ENCODE assay signal across 1 cellular context in the genomic region with DNA sequence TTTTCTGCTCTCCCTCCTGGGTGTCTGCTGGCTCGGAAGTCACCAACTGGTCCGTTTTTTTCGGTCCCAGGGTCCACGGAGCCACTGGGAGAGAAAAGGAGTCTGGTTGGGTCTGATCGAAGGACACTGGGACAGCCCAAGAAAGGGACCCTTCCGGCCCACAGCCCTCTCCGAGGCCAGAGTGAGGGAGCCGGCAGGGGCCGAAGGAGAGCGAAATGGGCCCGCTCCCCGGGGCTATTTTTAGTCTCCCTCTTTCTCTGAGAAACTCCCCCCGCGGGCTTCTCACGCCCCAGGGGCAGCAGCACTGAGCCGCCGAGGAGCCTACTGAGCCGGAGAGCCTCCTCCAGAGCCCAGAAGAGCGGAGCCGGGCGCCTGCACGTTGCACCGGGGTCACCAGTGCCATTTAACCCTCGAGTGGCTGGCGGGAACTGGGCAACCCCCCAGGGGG.
TF ChIP-seq lines count a peak whose summit lies in the region.

No MANE protein-coding gene starts in this region.

TF ChIP-seq in WTC11, 78 proteins besides CTCF, POLR2A, EP300 and RAD21 (continued from another document):
- TF ChIP-seq, protein P1, sequence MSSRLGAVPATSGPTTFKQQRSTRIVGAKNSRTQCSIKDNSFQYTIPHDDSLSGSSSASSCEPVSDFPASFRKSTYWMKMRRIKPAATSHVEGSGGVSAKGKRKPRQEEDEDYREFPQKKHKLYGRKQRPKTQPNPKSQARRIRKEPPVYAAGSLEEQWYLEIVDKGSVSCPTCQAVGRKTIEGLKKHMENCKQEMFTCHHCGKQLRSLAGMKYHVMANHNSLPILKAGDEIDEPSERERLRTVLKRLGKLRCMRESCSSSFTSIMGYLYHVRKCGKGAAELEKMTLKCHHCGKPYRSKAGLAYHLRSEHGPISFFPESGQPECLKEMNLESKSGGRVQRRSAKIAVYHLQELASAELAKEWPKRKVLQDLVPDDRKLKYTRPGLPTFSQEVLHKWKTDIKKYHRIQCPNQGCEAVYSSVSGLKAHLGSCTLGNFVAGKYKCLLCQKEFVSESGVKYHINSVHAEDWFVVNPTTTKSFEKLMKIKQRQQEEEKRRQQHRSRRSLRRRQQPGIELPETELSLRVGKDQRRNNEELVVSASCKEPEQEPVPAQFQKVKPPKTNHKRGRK (CRISPR knock-in tag; IDR thresholded peaks at IDR 0.05; ENCODE audit: borderline replicate concordance), result no peak
- TF ChIP-seq GTF2I (CRISPR knock-in tag; conservative IDR thresholded peaks at IDR 0.05), result no peak
